8 cellular contexts compared by ENCODE assay signal in the genomic region with DNA sequence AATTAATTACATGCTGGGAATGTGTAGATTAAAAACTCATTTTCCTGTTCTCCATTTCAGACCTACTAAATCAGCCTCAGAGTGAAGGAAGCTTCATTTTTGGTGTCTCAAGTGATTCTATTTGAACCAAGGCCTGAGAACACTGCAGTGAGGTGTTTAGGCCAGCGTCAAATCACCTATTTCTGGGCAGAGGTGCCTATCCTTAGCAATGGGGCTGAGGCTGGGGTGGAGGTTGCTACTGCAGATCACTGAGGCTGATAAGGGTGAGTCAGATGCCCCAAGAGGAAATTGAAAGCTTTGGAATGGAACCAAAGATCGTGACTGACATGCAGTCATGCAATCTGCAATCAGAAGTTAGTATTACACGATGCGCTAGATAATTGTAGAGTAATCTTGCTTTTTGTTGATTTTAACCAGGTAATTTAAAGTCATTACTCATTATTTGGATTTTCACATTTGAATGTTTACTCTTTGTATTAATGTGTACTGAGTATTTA. TPM values are rescaled to one million over a fixed set of nuclear protein-coding genes. Genes with fewer than 3 reads are reported as not detected.
DNase-seq lines count a peak whose midpoint lies in the region; ATAC-seq, FAIRE-seq and TF ChIP-seq lines count a peak whose summit lies in the region.

No MANE protein-coding gene starts in this region.

- H3K4me3 ChIP-seq in endothelial cell of umbilical vein (replicated peaks in 1 of 3; ENCODE audit: insufficient read depth in 1 of 3, low read depth in 1 of 3, low read length in 3 of 3) (peak overlapping the region in 1 of 3 experiments; percentile 2), trophoblast cell (ENCODE audit: low read depth, low read length) (no peak overlapping the region), uterus (no peak overlapping the region)

- H2AFZ ChIP-seq in endothelial cell of umbilical vein (ENCODE audit: low read depth, low read length): no peak overlapping the region
- H2AFZ ChIP-seq in trophoblast cell (ENCODE audit: insufficient read depth, low read length, poor library complexity): no peak overlapping the region

- intact Hi-C loops in endothelial cell of umbilical vein (cut with micrococcal nuclease) (loop anchor here (1.0 to 5.0 kb wide), 4 partner anchors 60 to 237 kb away; a partner anchor contains a TSS), uterus (cut with DNase I; ENCODE audit: low total_unique reads) (loop anchor here (5.0 kb wide), 1 partner anchor 67 kb away; no protein-coding TSS in a partner anchor)

- H3K27me3 ChIP-seq in endothelial cell of umbilical vein (ENCODE audit: control insufficient read depth in 2 of 2, insufficient read depth in 2 of 2, low read length in 2 of 2) (no peaks in the 10 kb centered on the region), trophoblast cell (ENCODE audit: insufficient read depth, low read length) (peaks cover 6% of the 10 kb centered on the region), uterus (no peaks in the 10 kb centered on the region)

- H3K4me2 ChIP-seq in endothelial cell of umbilical vein (ENCODE audit: insufficient read depth, low read length) (peak overlapping the region; percentile 73), trophoblast cell (ENCODE audit: low read length) (no peak overlapping the region)

- H2BK5ac ChIP-seq in trophoblast cell (ENCODE audit: low read depth, low read length, poor library complexity): no peak overlapping the region

- H3K79me2 ChIP-seq in endothelial cell of umbilical vein (ENCODE audit: control insufficient read depth, insufficient read depth, low read length) (peaks cover 14% of the 10 kb centered on the region), trophoblast cell (ENCODE audit: control insufficient read depth, insufficient read depth, low read length, poor library complexity) (peaks cover 6% of the 10 kb centered on the region)

- POLR2A ChIA-PET in endothelial cell of umbilical vein (lab: Charles Lee): interaction anchor here (0.6 to 6.8 kb wide), 10 partner anchors 54 to 888 kb away, joined by 3 to 222 read pairs (median 6); a partner anchor contains a TSS

- H3K4ac ChIP-seq in trophoblast cell (ENCODE audit: low read depth, low read length): no peak overlapping the region

- no peak overlapping the region for H4K8ac ChIP-seq in trophoblast cell (ENCODE audit: low read depth, low read length)

- H4K12ac ChIP-seq in trophoblast cell (ENCODE audit: low read depth, low read length): no peak overlapping the region

- peaks cover 40% of the 10 kb centered on the region for H3K4me1 ChIP-seq in endothelial cell of umbilical vein (ENCODE audit: control insufficient read depth, extremely low read depth, insufficient read depth, low read length)
- H3K4me1 ChIP-seq in trophoblast cell (ENCODE audit: control insufficient read depth in 1 of 2, insufficient read depth in 2 of 2, low read length in 2 of 2): peaks cover 6 to 7% of the 10 kb centered on the region in 2 experiments
- H3K4me1 ChIP-seq in uterus: peaks cover 0 to 5% of the 10 kb centered on the region in 2 donors

- no peak overlapping the region for H2BK120ac ChIP-seq in trophoblast cell (ENCODE audit: insufficient read depth, low read length, poor library complexity)

- no peak overlapping the region for H2BK12ac ChIP-seq in trophoblast cell (ENCODE audit: low read length)

- no peak overlapping the region for H3K14ac ChIP-seq in trophoblast cell (ENCODE audit: low read length)

- H4K20me1 ChIP-seq in endothelial cell of umbilical vein (replicated peaks; ENCODE audit: control insufficient read depth, extremely low read depth, insufficient read depth, low read length): no peaks in the 10 kb centered on the region

- CTCF ChIA-PET in endothelial cell of umbilical vein (lab: Charles Lee): interaction anchor here (0.7 to 5.6 kb wide), 13 partner anchors 9 to 94 kb away, joined by 3 to 49 read pairs (median 4); no protein-coding TSS in a partner anchor

- H3K27ac ChIP-seq in endothelial cell of umbilical vein (ENCODE audit: insufficient read depth, low read depth, low read length): peak overlapping the region; percentile 95
- H3K27ac ChIP-seq in trophoblast cell (ENCODE audit: low read depth, low read length): no peak overlapping the region
- peak overlapping the region; percentile 86 to 97 for H3K27ac ChIP-seq in uterus

- H2AK5ac ChIP-seq in trophoblast cell (ENCODE audit: low read length): no peak overlapping the region

- no peak overlapping the region for H3K18ac ChIP-seq in trophoblast cell (ENCODE audit: low read length)

- dilution Hi-C loops in endothelial cell of umbilical vein (cut with MboI; ENCODE audit: extremely low pct_ligation_motif_present, low sequenced_read_pairs): loop anchor here (5.0 kb wide), 1 partner anchor 67 kb away; no protein-coding TSS in a partner anchor

- ATAC-seq in HG02970 (IDR thresholded peaks at IDR 0.05; ENCODE audit: low FRiP score, unreplicated experiment) (no peak), HG03097 (IDR thresholded peaks at IDR 0.05; ENCODE audit: low FRiP score, unreplicated experiment) (no peak)

- H3K23ac ChIP-seq in trophoblast cell (ENCODE audit: low read length): no peak overlapping the region

- BruUV-seq in endothelial cell of umbilical vein (replicated peaks; lab: Mats Ljungman, UMichigan): TSS peak; percentile 50

- H3K79me1 ChIP-seq in trophoblast cell (ENCODE audit: low read length): peaks cover 8% of the 10 kb centered on the region

- TF ChIP-seq CTCF in endothelial cell of umbilical vein (IDR thresholded peaks at IDR 0.05; ENCODE audit: extremely low read depth in 1 of 2, insufficient read depth in 1 of 2, low read depth in 1 of 2, low read length in 2 of 2) (no peak), uterus (IDR thresholded peaks at IDR 0.05) (no peak)

- H4K91ac ChIP-seq in trophoblast cell (ENCODE audit: low read depth, low read length): no peak overlapping the region

- no CpG with 5 or more reads among the region's 4 CpGs for WGBS in trophoblast cell (ENCODE audit: extremely low coverage, insufficient coverage, insufficient read length)

- DNase-seq in DMS79 (lab: John Stamatoyannopoulos, UW) (peak; percentile 77), NCI-H2196 treated with DMSO at 0.1 percent for 48 hours (lab: John Stamatoyannopoulos, UW; ENCODE audit: unreplicated experiment) (peak; percentile 37), endothelial cell of umbilical vein (ENCODE audit: low read depth, low spot score) (peak; percentile 87), trophoblast cell (peak; percentile 92 to 97), uterus (no peak)
- DNase-seq in activated CD4-positive, alpha-beta T cell treated with anti-CD3 and anti-CD28 coated beads, Interleukin-2, amount 50 U/mL, for 48 hours: peak; percentile 54 to 71

- peak overlapping the region; percentile 82 for H3K9ac ChIP-seq in endothelial cell of umbilical vein (replicated peaks; ENCODE audit: extremely low read depth, insufficient read depth, low read length)
- no peak overlapping the region for H3K9ac ChIP-seq in trophoblast cell (ENCODE audit: low read length)

- TF ChIP-seq POLR2A in endothelial cell of umbilical vein (IDR thresholded peaks at IDR 0.05; ENCODE audit: low read depth, low read length) (no peak), uterus (IDR thresholded peaks at IDR 0.05) (no peak)

- no peak for FAIRE-seq in endothelial cell of umbilical vein (lab: Jason Lieb, UNC)

- no peaks in the 10 kb centered on the region for H3K9me1 ChIP-seq in endothelial cell of umbilical vein (replicated peaks; ENCODE audit: control insufficient read depth, extremely low read depth, insufficient read depth, low read length)

- H3K36me3 ChIP-seq in endothelial cell of umbilical vein (ENCODE audit: control insufficient read depth in 2 of 2, extremely low read depth in 1 of 2, insufficient read depth in 2 of 2, low read length in 2 of 2) (no peaks in the 10 kb centered on the region), trophoblast cell (ENCODE audit: control insufficient read depth in 1 of 2, insufficient read depth in 2 of 2, low read length in 2 of 2) (no peaks in the 10 kb centered on the region), uterus (no peaks in the 10 kb centered on the region)

- no peaks in the 10 kb centered on the region for H3K9me3 ChIP-seq in endothelial cell of umbilical vein (replicated peaks; ENCODE audit: control insufficient read depth, insufficient read depth, low read length)
- no peaks in the 10 kb centered on the region for H3K9me3 ChIP-seq in trophoblast cell (ENCODE audit: insufficient read depth, low read depth, low read length)
- H3K9me3 ChIP-seq in uterus: no peaks in the 10 kb centered on the region

TF ChIP-seq in endothelial cell of umbilical vein, 7 proteins besides CTCF, POLR2A, EP300 and RAD21:
- TF ChIP-seq FOS (IDR thresholded peaks at IDR 0.05; ENCODE audit: borderline replicate concordance, insufficient read depth, low read length) (peak; percentile 67), JUN (IDR thresholded peaks at IDR 0.05; ENCODE audit: borderline replicate concordance, insufficient read depth, insufficient read length, low read depth) (peak; percentile 85), GATA2 (IDR thresholded peaks at IDR 0.05; ENCODE audit: insufficient read depth, insufficient read length, low read depth, low read length) (peak; percentile 100), EZH2 (IDR thresholded peaks at IDR 0.05; ENCODE audit: borderline replicate concordance, low read depth, low read length, severe bottlenecking) (no peak)

RNA-seq across cellular contexts. Expression of a gene that starts 4.4 kb away (rescaled TPM):
- total RNA-seq in endothelial cell of umbilical vein: 465 and 566 TPM in 2 replicates
- polyA plus RNA-seq in endothelial cell of umbilical vein: 278 and 309 TPM in 2 replicates
- polyA plus RNA-seq in endothelial cell of umbilical vein (2011; cell fraction: cytosol; rRNA removed): 456 and 556 TPM in 2 replicates
- polyA plus RNA-seq in endothelial cell of umbilical vein (2011; cell fraction: nucleus; rRNA removed): 371 and 409 TPM in 2 replicates
- 367 and 453 TPM in 2 replicates for polyA plus RNA-seq in endothelial cell of umbilical vein (2012)
- polyA minus RNA-seq in endothelial cell of umbilical vein: 734 and 1,002 TPM in 2 replicates
- 206 TPM for polyA minus RNA-seq in endothelial cell of umbilical vein (2011; cell fraction: cytosol; rRNA and poly(A)+ RNA removed)
- 326 and 358 TPM in 2 replicates for polyA minus RNA-seq in endothelial cell of umbilical vein (2011; cell fraction: nucleus; rRNA and poly(A)+ RNA removed)
- polyA plus RNA-seq in trophoblast cell (2013): 149 TPM in 2 replicates
- total RNA-seq in uterus: 100 to 1,000 TPM in 2 of 4 donors, 10 to 100 TPM in 2; 76.0 to 141 (median 97.8) TPM

Comparison
In these comparisons a context has a peak if more than half of its experiments do, and no peak if none do; other contexts are left out.
1. DNase-seq: peak in DMS79 (single experiment), NCI-H2196 treated with DMSO at 0.1 percent for 48 hours (single experiment), activated CD4-positive, alpha-beta T cell treated with anti-CD3 and anti-CD28 coated beads, Interleukin-2, amount 50 U/mL, for 48 hours (2 of 2), endothelial cell of umbilical vein (single experiment) and trophoblast cell (2 of 2); none in uterus (0 of 2).